8 cellular contexts compared by ENCODE assay signal in the genomic region with DNA sequence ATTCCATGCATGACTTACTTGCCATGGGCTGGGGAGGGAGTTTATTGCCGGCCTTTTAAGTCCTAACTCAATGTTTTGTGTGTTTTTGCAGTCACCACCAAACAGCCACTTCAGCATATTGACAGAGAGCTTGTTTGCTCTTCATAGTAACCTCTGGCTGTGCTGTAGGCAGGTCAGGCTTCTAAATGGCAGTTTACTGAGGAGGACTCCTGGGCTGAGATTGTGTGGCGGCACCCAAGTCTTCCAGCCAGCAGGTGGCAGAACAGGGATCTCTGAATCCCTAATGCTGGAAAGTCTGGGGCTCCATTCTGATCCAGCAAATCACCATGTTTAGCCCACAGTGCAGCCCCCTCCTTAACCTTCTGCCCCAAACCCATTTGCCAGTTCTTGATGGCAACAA.
DNase-seq lines count a peak whose midpoint lies in the region; ATAC-seq and TF ChIP-seq lines count a peak whose summit lies in the region.

No MANE protein-coding gene starts in this region.

- peak; percentile 85 for ATAC-seq in left lobe of liver
- ATAC-seq in esophagus mucosa, result no peak
- ATAC-seq in HG03196 (IDR thresholded peaks at IDR 0.05; ENCODE audit: unreplicated experiment), result no peak

- H3K4me3 Mint-ChIP-seq in HFFc6, result no peak overlapping the region

- peak overlapping the region in 1 of 2 donors; percentile 87 for H3K27ac ChIP-seq in tibial artery

- peaks cover 8% of the 10 kb centered on the region for H3K4me1 Mint-ChIP-seq in HFFc6 (ENCODE audit: low read depth)

- peak; percentile 51 for TF ChIP-seq CTCF in HFFc6 (IDR thresholded peaks at IDR 0.05)
- no peak for TF ChIP-seq CTCF in tibial artery (IDR thresholded peaks at IDR 0.05)

- intact Hi-C loops in tibial artery (cut with DNase I; ENCODE audit: low total_unique reads), result loop anchor here (10.0 kb wide), 1 partner anchor 181 kb away; no protein-coding TSS in a partner anchor

- H3K36me3 Mint-ChIP-seq in HFFc6 (ENCODE audit: low read depth), result no peaks in the 10 kb centered on the region

- no peaks in the 10 kb centered on the region for H3K9me3 Mint-ChIP-seq in HFFc6

- peak; percentile 47 for DNase-seq in DMS153 treated with DMSO at 0.1 percent for 48 hours (lab: John Stamatoyannopoulos, UW; ENCODE audit: unreplicated experiment)
- DNase-seq in HFFc6, result no peak
- peak; percentile 24 for DNase-seq in RKO (ENCODE audit: low spot score)
- DNase-seq in left lobe of liver (ENCODE audit: low spot score), result peak; percentile 40
- DNase-seq in NCI-H446 treated with DMSO at 0.1 percent for 48 hours (lab: John Stamatoyannopoulos, UW), result no peak
- no peak for DNase-seq in tibial artery

- H3K4me3 ChIP-seq in tibial artery, result no peak overlapping the region

- H3K36me3 ChIP-seq in tibial artery, result no peaks in the 10 kb centered on the region

- peaks cover 4% of the 10 kb centered on the region; the same call in 1 of the 2 replicates for H3K27me3 Mint-ChIP-seq in HFFc6 (ENCODE audit: insufficient read depth)

- no peak overlapping the region for H3K27ac Mint-ChIP-seq in HFFc6

- H3K9me3 ChIP-seq in tibial artery, result no peaks in the 10 kb centered on the region

- H3K27me3 ChIP-seq in tibial artery, result no peaks in the 10 kb centered on the region

- peaks cover 0 to 51% (median 40%) of the 10 kb centered on the region in 4 donors for H3K4me1 ChIP-seq in tibial artery

Comparison
In these comparisons a context has a peak if more than half of its experiments do, and no peak if none do; other contexts are left out.
1. DNase-seq: peak in DMS153 treated with DMSO at 0.1 percent for 48 hours (single experiment), RKO (single experiment) and left lobe of liver (single experiment); none in HFFc6 (single experiment), NCI-H446 treated with DMSO at 0.1 percent for 48 hours (single experiment) and tibial artery (0 of 2).